Comparison of ENCODE assay signal across 23 cellular contexts in genomic region chr22:23114721-23115020, GRCh38. TPM values are rescaled to one million over a fixed set of nuclear protein-coding genes. Genes with fewer than 3 reads are reported as not detected.
"Had no signal": no experiment of that assay in that cellular context is flagged by ENCODE, and none has a peak within 500 bp of the region (broad histone marks: within the 10 kb centered on the region; RNA-seq: fewer than 3 reads in every experiment).

No MANE protein-coding gene starts in this region.

- H3K36me3 ChIP-seq: left ventricle myocardium inferior, lower lobe of right lung, right lobe of liver had no signal

- DNase-seq: effector CD8-positive, alpha-beta T cell; immature natural killer cell; left cardiac atrium; left ventricle myocardium inferior; lower lobe of right lung; psoas muscle; retina; right lobe of liver; stimulated activated CD4-positive, alpha-beta T cell treated with anti-CD3 and anti-CD28 coated beads, Interleukin-2, amount 100 ng/mL, for 24 hours; stimulated activated CD4-positive, alpha-beta T cell treated with anti-CD3 and anti-CD28 coated beads, Interleukin-4, amount 100 ng/mL, for 4 hours; stimulated activated naive B cell treated with anti-CD40 and anti-IgM and Interleukin-4, amounts not matched to agents 10 μg/mL and 1 μg/mL and 100 μg/mL, for 72 hours; stimulated activated naive CD8-positive, alpha-beta T cell treated with anti-CD3 and anti-CD28 coated beads, Interleukin-15, amount 100 ng/mL, for 72 hours; trophoblast cell had no signal

- H3K9me3 Mint-ChIP-seq: immature natural killer cell; memory B cell; mesothelial cell of epicardium; nephron; stimulated activated naive B cell treated with anti-CD40 and anti-IgM and Interleukin-4, amounts not matched to agents 10 μg/mL and 1 μg/mL and 100 μg/mL, for 72 hours had no signal

- H3K27me3 Mint-ChIP-seq: memory B cell; stimulated activated naive B cell treated with anti-CD40 and anti-IgM and Interleukin-4, amounts not matched to agents 10 μg/mL and 1 μg/mL and 100 μg/mL, for 72 hours; stimulated activated naive CD8-positive, alpha-beta T cell treated with anti-CD3 and anti-CD28 coated beads, Interleukin-15, amount 100 ng/mL, for 72 hours had no signal

- H3K36me3 Mint-ChIP-seq: immature natural killer cell; memory B cell; mesothelial cell of epicardium; stimulated activated naive B cell treated with anti-CD40 and anti-IgM and Interleukin-4, amounts not matched to agents 10 μg/mL and 1 μg/mL and 100 μg/mL, for 72 hours had no signal

- H3K9me3 ChIP-seq: esophagus muscularis mucosa, gastroesophageal sphincter, left ventricle myocardium inferior, lower lobe of right lung, psoas muscle, right lobe of liver had no signal

- H3K4me3 ChIP-seq: coronary artery, esophagus muscularis mucosa, gastroesophageal sphincter, left ventricle myocardium inferior, lower lobe of right lung, psoas muscle, right lobe of liver had no signal

- H3K4me1 ChIP-seq: lower lobe of right lung, psoas muscle, right lobe of liver had no signal

- H3K4me3 Mint-ChIP-seq: immature natural killer cell; memory B cell; mesothelial cell of epicardium; stimulated activated naive B cell treated with anti-CD40 and anti-IgM and Interleukin-4, amounts not matched to agents 10 μg/mL and 1 μg/mL and 100 μg/mL, for 72 hours; stimulated activated naive CD8-positive, alpha-beta T cell treated with anti-CD3 and anti-CD28 coated beads, Interleukin-15, amount 100 ng/mL, for 72 hours had no signal

- H3K27ac ChIP-seq: coronary artery, epithelial cell of prostate, esophagus muscularis mucosa, gastroesophageal sphincter, left ventricle myocardium inferior, lower lobe of right lung, psoas muscle, right lobe of liver had no signal

- H3K27ac Mint-ChIP-seq: immature natural killer cell; memory B cell; mesothelial cell of epicardium; nephron; stimulated activated naive B cell treated with anti-CD40 and anti-IgM and Interleukin-4, amounts not matched to agents 10 μg/mL and 1 μg/mL and 100 μg/mL, for 72 hours had no signal

- H3K27me3 ChIP-seq: esophagus muscularis mucosa, gastroesophageal sphincter, right lobe of liver had no signal

- ATAC-seq: gastroesophageal sphincter; left cardiac atrium; lower lobe of right lung; psoas muscle; right lobe of liver; stimulated activated naive B cell treated with anti-CD40 and anti-IgM and Interleukin-4, amounts not matched to agents 10 μg/mL and 1 μg/mL and 100 μg/mL, for 72 hours; stimulated activated naive CD8-positive, alpha-beta T cell treated with anti-CD3 and anti-CD28 coated beads, Interleukin-15, amount 100 ng/mL, for 72 hours had no signal

RNA-seq across cellular contexts. Expression of gene RSPH14, which starts 27.1 kb away (rescaled TPM):
- total RNA-seq: left cardiac atrium, left ventricle myocardium inferior, myocyte, psoas muscle, right lobe of liver, subcutaneous adipose tissue had no signal
- polyA plus RNA-seq: keratinocyte, psoas muscle had no signal
